In genomic region chr3:138594935-138595259, GRCh38 we compare ENCODE assay signal across 8 cellular contexts. TPM values are rescaled to one million over a fixed set of nuclear protein-coding genes. Genes with fewer than 3 reads are reported as not detected.
DNase-seq lines count a peak whose midpoint lies in the region; ATAC-seq and TF ChIP-seq lines count a peak whose summit lies in the region.

No MANE protein-coding gene starts in this region.

- H2AFZ ChIP-seq in Karpas-422 (ENCODE audit: low read length), result peak overlapping the region; percentile 96

- peaks cover 22% of the 10 kb centered on the region for H3K27me3 Mint-ChIP-seq in dendritic cell treated with granulocyte-macrophage colony-stimulating factor and Interleukin-4, amounts not matched to agents 40 ng/mL and 50 ng/mL, for 4 days

- H3K27ac ChIP-seq in Karpas-422 (ENCODE audit: low read length) (peak overlapping the region; percentile 88), prostate gland (peak overlapping the region; percentile 94 to 96)

- no peaks in the 10 kb centered on the region for H3K9me2 ChIP-seq in Karpas-422 (replicated peaks; ENCODE audit: insufficient read depth, low read length)

- peak overlapping the region; percentile 75 for H3K9ac ChIP-seq in Karpas-422 (ENCODE audit: low read length)

- H3K27me3 ChIP-seq in Karpas-422 (ENCODE audit: low read length) (no peaks in the 10 kb centered on the region), prostate gland (replicated peaks; ENCODE audit: insufficient read depth) (no peaks in the 10 kb centered on the region)

- no peaks in the 10 kb centered on the region for H3K9me3 ChIP-seq in Karpas-422 (ENCODE audit: low read length)
- no peaks in the 10 kb centered on the region for H3K9me3 ChIP-seq in prostate gland

- H3K36me3 Mint-ChIP-seq in dendritic cell treated with granulocyte-macrophage colony-stimulating factor and Interleukin-4, amounts not matched to agents 40 ng/mL and 50 ng/mL, for 4 days (ENCODE audit: low read depth), result no peaks in the 10 kb centered on the region

- peak overlapping the region; percentile 84 for H3K4me2 ChIP-seq in Karpas-422 (ENCODE audit: low read depth, low read length, poor library complexity, severe bottlenecking)

- no peaks in the 10 kb centered on the region for H4K20me1 ChIP-seq in Karpas-422 (ENCODE audit: insufficient read depth, low read depth, low read length)

- WGBS in prostate gland, result 20% methylated on average over 3 of the region's 3 CpGs

- H3K36me3 ChIP-seq in Karpas-422 (ENCODE audit: insufficient read depth, low read length) (no peaks in the 10 kb centered on the region), prostate gland (no peaks in the 10 kb centered on the region)

- H3K4me1 Mint-ChIP-seq in dendritic cell treated with granulocyte-macrophage colony-stimulating factor and Interleukin-4, amounts not matched to agents 40 ng/mL and 50 ng/mL, for 4 days (ENCODE audit: low read depth), result peaks cover 16% of the 10 kb centered on the region

- peak; percentile 10 for ATAC-seq in GM19025 (IDR thresholded peaks at IDR 0.05; ENCODE audit: low read depth, unreplicated experiment)
- ATAC-seq in HG03571 (IDR thresholded peaks at IDR 0.05; ENCODE audit: unreplicated experiment), result no peak

- no peak for DNase-seq in Karpas-422
- DNase-seq in prostate gland (ENCODE audit: low spot score), result no peak
- no peak for DNase-seq in globus pallidus (ENCODE audit: low spot score)
- no peak for DNase-seq in GM19240 (ENCODE audit: insufficient read length, low spot score)
- no peak for DNase-seq in hepatic stellate cell (ENCODE audit: low spot score)

- no peak for TF ChIP-seq POLR2A in prostate gland (IDR thresholded peaks at IDR 0.05)

- H3K4me3 Mint-ChIP-seq in dendritic cell treated with granulocyte-macrophage colony-stimulating factor and Interleukin-4, amounts not matched to agents 40 ng/mL and 50 ng/mL, for 4 days, result peak overlapping the region; percentile 80

- H3K4me3 ChIP-seq in Karpas-422 (ENCODE audit: low read length) (peak overlapping the region; percentile 71; the same call in 1 of the 2 replicates), prostate gland (peak overlapping the region in 1 of 2 donors; percentile 50)

- H3K27ac Mint-ChIP-seq in dendritic cell treated with granulocyte-macrophage colony-stimulating factor and Interleukin-4, amounts not matched to agents 40 ng/mL and 50 ng/mL, for 4 days, result peak overlapping the region; percentile 64

- intact Hi-C loops in dendritic cell treated with granulocyte-macrophage colony-stimulating factor and Interleukin-4, amounts not matched to agents 40 ng/mL and 50 ng/mL, for 4 days (cut with micrococcal nuclease), result loop anchor here (1.0 to 10.0 kb wide), 3 partner anchors 100 to 342 kb away; no protein-coding TSS in a partner anchor
- intact Hi-C loops in prostate gland (cut with DNase I), result loop anchor here (1.0 to 10.0 kb wide), 4 partner anchors 100 to 410 kb away; partner anchors contain the start of genes ARMC8 and MRAS

- TF ChIP-seq CTCF in prostate gland (IDR thresholded peaks at IDR 0.05), result peak in 1 of 4 experiments; percentile 2

- H3K79me2 ChIP-seq in Karpas-422 (ENCODE audit: low read length), result peaks cover 23% of the 10 kb centered on the region

- H3K4me1 ChIP-seq in Karpas-422 (ENCODE audit: low read length) (peaks cover 32% of the 10 kb centered on the region), prostate gland (replicated peaks) (no peaks in the 10 kb centered on the region)

- peaks cover 6% of the 10 kb centered on the region for H3K9me3 Mint-ChIP-seq in dendritic cell treated with granulocyte-macrophage colony-stimulating factor and Interleukin-4, amounts not matched to agents 40 ng/mL and 50 ng/mL, for 4 days

RNA-seq across cellular contexts. Expression of gene CEP70, which starts 0.8 kb away (rescaled TPM):
- 16.6 and 43.9 TPM in 2 replicates for total RNA-seq in Karpas-422 (2014; rRNA removed; shearing (Covaris generic); ENCODE audit: low replicate concordance)
- 10 to 100 TPM; 24.1 to 38.0 TPM for total RNA-seq in prostate gland

RNA-seq across cellular contexts. Expression of gene FAIM, which starts 13.7 kb away (rescaled TPM):
- 39.2 and 58.0 TPM in 2 replicates for total RNA-seq in Karpas-422 (2014; rRNA removed; shearing (Covaris generic); ENCODE audit: low replicate concordance)
- 10 to 100 TPM; 11.5 to 18.9 TPM for total RNA-seq in prostate gland
